In the genomic region with DNA sequence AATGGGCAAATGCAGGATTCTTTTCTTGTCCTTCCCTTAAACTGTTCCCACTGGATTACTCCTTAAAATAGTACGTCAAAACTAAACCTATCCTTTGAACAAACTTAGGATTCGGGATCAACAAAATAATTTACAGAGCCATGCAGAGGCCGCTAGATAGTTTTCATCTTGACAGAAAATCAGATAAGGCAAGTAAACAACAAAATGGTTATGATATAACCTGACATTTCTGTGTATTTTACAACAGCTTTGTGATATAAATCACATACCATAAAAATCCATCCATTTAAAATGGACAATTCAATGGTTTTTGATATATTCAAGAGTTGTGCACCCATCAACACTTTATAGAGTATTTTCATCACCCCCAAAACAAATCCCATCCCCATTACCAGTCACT, we compare ENCODE assay signal across 22 cellular contexts. TPM values are rescaled to one million over a fixed set of nuclear protein-coding genes. Genes with fewer than 3 reads are reported as not detected.
A peak's percentile ranks its signal among the peaks of the same experiment; 100 is the strongest.
DNase-seq lines count a peak whose midpoint lies in the region; ATAC-seq, FAIRE-seq and TF ChIP-seq lines count a peak whose summit lies in the region.
"Had no signal": no experiment of that assay in that cellular context is flagged by ENCODE, and none has a peak within 500 bp of the region (broad histone marks: within the 10 kb centered on the region; RNA-seq: fewer than 3 reads in every experiment).

No MANE protein-coding gene starts in this region.

- no peaks in the 10 kb centered on the region for H3K9me3 Mint-ChIP-seq in natural killer cell
- no peaks in the 10 kb centered on the region for H3K9me3 Mint-ChIP-seq in natural killer cell treated with Interleukin-12 subunit alpha and Interleukin-12 subunit beta and Interleukin-15 and Interleukin-18, amount 100 ng/mL, for 72 hours
- no peaks in the 10 kb centered on the region for H3K9me3 Mint-ChIP-seq in stimulated activated effector memory CD8-positive, alpha-beta T cell treated with anti-CD3 and anti-CD28 coated beads, Interleukin-12 subunit alpha, Interleukin-12 subunit beta, amount 100 ng/mL, for 72 hours
- H3K9me3 Mint-ChIP-seq: CD4-positive, alpha-beta T cell; HFFc6 had no signal

- H3K36me3 Mint-ChIP-seq in natural killer cell = no peaks in the 10 kb centered on the region
- H3K36me3 Mint-ChIP-seq in natural killer cell treated with Interleukin-12 subunit alpha and Interleukin-12 subunit beta and Interleukin-15 and Interleukin-18, amount 100 ng/mL, for 72 hours = no peaks in the 10 kb centered on the region
- no peaks in the 10 kb centered on the region for H3K36me3 Mint-ChIP-seq in T-helper 17 cell (ENCODE audit: low read depth)
- no peaks in the 10 kb centered on the region for H3K36me3 Mint-ChIP-seq in stimulated activated effector memory CD8-positive, alpha-beta T cell treated with anti-CD3 and anti-CD28 coated beads, Interleukin-12 subunit alpha, Interleukin-12 subunit beta, amount 100 ng/mL, for 72 hours

- intact Hi-C loops in natural killer cell (cut with micrococcal nuclease) (no loop called here), left colon (cut with DNase I, micrococcal nuclease) (no loop called here)

- no peak for FAIRE-seq in H54 (lab: Jason Lieb, UNC)
- FAIRE-seq: GM12892, GM19239 had no signal

- peaks cover 72 to 75% of the 10 kb centered on the region in 2 donors for H3K4me1 Mint-ChIP-seq in natural killer cell
- H3K4me1 Mint-ChIP-seq in natural killer cell treated with Interleukin-12 subunit alpha and Interleukin-12 subunit beta and Interleukin-15 and Interleukin-18, amount 100 ng/mL, for 72 hours (ENCODE audit: low read depth in 2 of 2) = peaks cover 53 to 67% of the 10 kb centered on the region in 2 donors
- H3K4me1 Mint-ChIP-seq in T-helper 17 cell = peaks cover 51% of the 10 kb centered on the region
- peaks cover 59% of the 10 kb centered on the region for H3K4me1 Mint-ChIP-seq in stimulated activated effector memory CD8-positive, alpha-beta T cell treated with anti-CD3 and anti-CD28 coated beads, Interleukin-12 subunit alpha, Interleukin-12 subunit beta, amount 100 ng/mL, for 72 hours

- H3K9me3 ChIP-seq in T-helper 17 cell (ENCODE audit: control insufficient read depth, low read length, poor library complexity, severe bottlenecking) = no peaks in the 10 kb centered on the region

- TF ChIP-seq CTCF in natural killer cell (IDR thresholded peaks at IDR 0.05) = no peak

- H3K4me3 Mint-ChIP-seq in natural killer cell = peak overlapping the region; percentile 33
- H3K4me3 Mint-ChIP-seq in natural killer cell treated with Interleukin-12 subunit alpha and Interleukin-12 subunit beta and Interleukin-15 and Interleukin-18, amount 100 ng/mL, for 72 hours = no peak overlapping the region
- no peak overlapping the region for H3K4me3 Mint-ChIP-seq in T-helper 17 cell
- H3K4me3 Mint-ChIP-seq in stimulated activated effector memory CD8-positive, alpha-beta T cell treated with anti-CD3 and anti-CD28 coated beads, Interleukin-12 subunit alpha, Interleukin-12 subunit beta, amount 100 ng/mL, for 72 hours = no peak overlapping the region
- H3K4me3 Mint-ChIP-seq: CD4-positive, alpha-beta T cell; HFFc6 had no signal

- TF ChIP-seq POLR2A in H54 (IDR thresholded peaks at IDR 0.05; ENCODE audit: low read depth, low read length) = no peak

- no peak for ATAC-seq in natural killer cell
- no peak for ATAC-seq in natural killer cell treated with Interleukin-12 subunit alpha and Interleukin-12 subunit beta and Interleukin-15 and Interleukin-18, amount 100 ng/mL, for 72 hours
- no peak for ATAC-seq in T-helper 17 cell
- peak; percentile 18 for ATAC-seq in left colon
- ATAC-seq in stimulated activated effector memory CD8-positive, alpha-beta T cell treated with anti-CD3 and anti-CD28 coated beads, Interleukin-12 subunit alpha, Interleukin-12 subunit beta, amount 100 ng/mL, for 72 hours = no peak
- no peak for ATAC-seq in GM18870 (IDR thresholded peaks at IDR 0.05; ENCODE audit: unreplicated experiment)
- ATAC-seq: Right ventricle myocardium inferior had no signal

- peak overlapping the region; percentile 2 to 49 for H3K27ac Mint-ChIP-seq in natural killer cell
- H3K27ac Mint-ChIP-seq in natural killer cell treated with Interleukin-12 subunit alpha and Interleukin-12 subunit beta and Interleukin-15 and Interleukin-18, amount 100 ng/mL, for 72 hours = peak overlapping the region in 1 of 2 donors; percentile 20
- H3K27ac Mint-ChIP-seq in T-helper 17 cell = peak overlapping the region; percentile 51
- H3K27ac Mint-ChIP-seq in stimulated activated effector memory CD8-positive, alpha-beta T cell treated with anti-CD3 and anti-CD28 coated beads, Interleukin-12 subunit alpha, Interleukin-12 subunit beta, amount 100 ng/mL, for 72 hours = peak overlapping the region; percentile 49
- H3K27ac Mint-ChIP-seq: CD4-positive, alpha-beta T cell; HFFc6 had no signal

- DNase-seq in natural killer cell = no peak
- no peak for DNase-seq in natural killer cell treated with Interleukin-12 subunit alpha and Interleukin-12 subunit beta and Interleukin-15 and Interleukin-18, amount 100 ng/mL, for 72 hours (ENCODE audit: low spot score)
- no peak for DNase-seq in T-helper 17 cell
- DNase-seq in left colon = no peak
- no peak for DNase-seq in stimulated activated effector memory CD8-positive, alpha-beta T cell treated with anti-CD3 and anti-CD28 coated beads, Interleukin-12 subunit alpha, Interleukin-12 subunit beta, amount 100 ng/mL, for 72 hours (ENCODE audit: low spot score in 2 of 2)
- no peak for DNase-seq in H54 (ENCODE audit: insufficient read length, low spot score)
- DNase-seq in NK-92 (lab: John Stamatoyannopoulos, UW; ENCODE audit: unreplicated experiment) = no peak
- DNase-seq: CD4-positive, alpha-beta T cell; COR-L47; DMS 273 treated with DMSO at 0.1 percent for 48 hours; DMS79 treated with DMSO at 0.1 percent for 48 hours; HFFc6; KG1; NCI-H1105; NCI-H2029 treated with DMSO at 0.1 percent for 48 hours; NCI-H226; NCI-H510A treated with DMSO at 0.1 percent for 48 hours; NCI-H774 had no signal

- no peaks in the 10 kb centered on the region for H3K27me3 Mint-ChIP-seq in natural killer cell (ENCODE audit: low read depth in 2 of 2)
- H3K27me3 Mint-ChIP-seq in natural killer cell treated with Interleukin-12 subunit alpha and Interleukin-12 subunit beta and Interleukin-15 and Interleukin-18, amount 100 ng/mL, for 72 hours = no peaks in the 10 kb centered on the region
- no peaks in the 10 kb centered on the region for H3K27me3 Mint-ChIP-seq in T-helper 17 cell
- H3K27me3 Mint-ChIP-seq: CD4-positive, alpha-beta T cell had no signal

RNA-seq across cellular contexts. Expression of a gene that starts 11.2 kb away (rescaled TPM):
- total RNA-seq in natural killer cell (100 to 1,000 TPM in 2 of 3 donors, 10 to 100 TPM in 1; 93.2 to 109 (median 101) TPM), T-helper 17 cell (10 to 100 TPM; 53.8 to 61.3 TPM), left colon (10 to 100 TPM; 33.3 to 34.2 TPM)
- 10 to 100 TPM; 56.5 to 66.9 TPM for total RNA-seq in natural killer cell treated with Interleukin-12 subunit alpha and Interleukin-12 subunit beta and Interleukin-15 and Interleukin-18, amount 100 ng/mL, for 72 hours
